In genomic region chr16:21083729-21084268, GRCh38 we compare ENCODE assay signal across 8 cellular contexts.
DNase-seq lines count a peak whose midpoint lies in the region; ATAC-seq lines count a peak whose summit lies in the region.

No MANE protein-coding gene starts in this region.

- POLR2A ChIA-PET in CD4-positive, alpha-beta memory T cell (lab: Charles Lee; ENCODE audit: partially characterized antibody) = no interaction called here

- H3K27me3 Mint-ChIP-seq in CD4-positive, alpha-beta memory T cell = peaks cover 8 to 10% of the 10 kb centered on the region in 2 donors
- peaks cover 10% of the 10 kb centered on the region for H3K27me3 Mint-ChIP-seq in activated naive CD4-positive, alpha-beta T cell treated with anti-CD3 and anti-CD28 coated beads, Interleukin-2, amount 10 ng/mL, durations not matched to agents 7 days and 5 days

- no peak overlapping the region for H3K4me3 Mint-ChIP-seq in CD4-positive, alpha-beta memory T cell
- H3K4me3 Mint-ChIP-seq in activated naive CD4-positive, alpha-beta T cell treated with anti-CD3 and anti-CD28 coated beads, Interleukin-2, amount 10 ng/mL, durations not matched to agents 7 days and 5 days = no peak overlapping the region

- H3K4me1 Mint-ChIP-seq in CD4-positive, alpha-beta memory T cell = no peaks in the 10 kb centered on the region
- no peaks in the 10 kb centered on the region for H3K4me1 Mint-ChIP-seq in activated naive CD4-positive, alpha-beta T cell treated with anti-CD3 and anti-CD28 coated beads, Interleukin-2, amount 10 ng/mL, durations not matched to agents 7 days and 5 days

- no peaks in the 10 kb centered on the region for H3K9me3 ChIP-seq in CD4-positive, alpha-beta memory T cell (ENCODE audit: control insufficient read depth in 1 of 2, low read length in 2 of 2)

- H3K4me3 ChIP-seq in CD4-positive, alpha-beta memory T cell (ENCODE audit: low read length in 2 of 2) = no peak overlapping the region

- CTCF ChIA-PET in CD4-positive, alpha-beta memory T cell (lab: Charles Lee; ENCODE audit: partially characterized antibody) = interaction anchor here (1.5 to 6.5 kb wide), 2 partner anchors 16 to 235 kb away, joined by 3 to 60 read pairs; no protein-coding TSS in a partner anchor
- CTCF ChIA-PET in activated naive CD4-positive, alpha-beta T cell treated with anti-CD3 and anti-CD28 coated beads, Interleukin-2, amount 10 ng/mL, durations not matched to agents 7 days and 5 days (lab: Charles Lee) = interaction anchor here (0.7 to 3.3 kb wide), 9 partner anchors 10 to 319 kb away, joined by 3 to 30 read pairs (median 4); no protein-coding TSS in a partner anchor

- intact Hi-C loops in CD4-positive, alpha-beta memory T cell (cut with micrococcal nuclease) = loop anchor here (1.0 to 10.0 kb wide), 2 partner anchors 233 to 289 kb away; no protein-coding TSS in a partner anchor
- intact Hi-C loops in Right ventricle myocardium superior (cut with DNase I) = loop anchor here (2.0 to 10.0 kb wide), 3 partner anchors 139 to 286 kb away; no protein-coding TSS in a partner anchor
- intact Hi-C loops in posterior vena cava (cut with DNase I) = loop anchor here (5.0 to 10.0 kb wide), 2 partner anchors 236 to 279 kb away; partner anchors contain the start of genes ERI2 (in 1 of the 2) and REXO5 (in 1 of the 2)

- no peak overlapping the region for H3K27ac ChIP-seq in CD4-positive, alpha-beta memory T cell (ENCODE audit: low read depth, low read length)

- no peaks in the 10 kb centered on the region for H3K36me3 ChIP-seq in CD4-positive, alpha-beta memory T cell (ENCODE audit: insufficient read depth, low read length)

- no peaks in the 10 kb centered on the region for H3K36me3 Mint-ChIP-seq in CD4-positive, alpha-beta memory T cell
- no peaks in the 10 kb centered on the region for H3K36me3 Mint-ChIP-seq in activated naive CD4-positive, alpha-beta T cell treated with anti-CD3 and anti-CD28 coated beads, Interleukin-2, amount 10 ng/mL, durations not matched to agents 7 days and 5 days

- peak; percentile 53 for ATAC-seq in HG02798 (IDR thresholded peaks at IDR 0.05; ENCODE audit: poor library complexity, unreplicated experiment)
- ATAC-seq in Right ventricle myocardium superior (ENCODE audit: poor library complexity) = peak; percentile 97
- no peak for ATAC-seq in GM21381 (IDR thresholded peaks at IDR 0.05; ENCODE audit: unreplicated experiment)

- peaks cover 6% of the 10 kb centered on the region for H3K27me3 ChIP-seq in CD4-positive, alpha-beta memory T cell (ENCODE audit: insufficient read depth, low read length)

- no peak overlapping the region for H3K27ac Mint-ChIP-seq in CD4-positive, alpha-beta memory T cell
- no peak overlapping the region for H3K27ac Mint-ChIP-seq in activated naive CD4-positive, alpha-beta T cell treated with anti-CD3 and anti-CD28 coated beads, Interleukin-2, amount 10 ng/mL, durations not matched to agents 7 days and 5 days

- no peaks in the 10 kb centered on the region for H3K9me3 Mint-ChIP-seq in CD4-positive, alpha-beta memory T cell
- H3K9me3 Mint-ChIP-seq in activated naive CD4-positive, alpha-beta T cell treated with anti-CD3 and anti-CD28 coated beads, Interleukin-2, amount 10 ng/mL, durations not matched to agents 7 days and 5 days = no peaks in the 10 kb centered on the region

- H3K4me1 ChIP-seq in CD4-positive, alpha-beta memory T cell (ENCODE audit: insufficient read depth, low read length) = no peaks in the 10 kb centered on the region

- DNase-seq in CD4-positive, alpha-beta memory T cell = peak in 4 of 5 donors; percentile 7 to 30 (median 24)
- peak; percentile 41 to 52 for DNase-seq in SHP77 (lab: John Stamatoyannopoulos, UW)
- DNase-seq in activated naive CD4-positive, alpha-beta T cell treated with anti-CD3 and anti-CD28 coated beads, Interleukin-2, amount 10 ng/mL, durations not matched to agents 7 days and 5 days = peak; percentile 72
- DNase-seq in Right ventricle myocardium superior = peak; percentile 73
- peak; percentile 87 for DNase-seq in posterior vena cava (ENCODE audit: low spot score)
- no peak for DNase-seq in COR-L47 (lab: John Stamatoyannopoulos, UW)
